In genomic region chr17:5770556-5771270, GRCh38 we compare ENCODE assay signal across 22 cellular contexts.
DNase-seq lines count a peak whose midpoint lies in the region; ATAC-seq, FAIRE-seq and TF ChIP-seq lines count a peak whose summit lies in the region.
"Had no signal": no experiment of that assay in that cellular context is flagged by ENCODE, and none has a peak within 500 bp of the region (broad histone marks: within the 10 kb centered on the region; RNA-seq: fewer than 3 reads in every experiment).

No MANE protein-coding gene starts in this region.

- H3K4me1 Mint-ChIP-seq in WTC11 = no peaks in the 10 kb centered on the region
- no peaks in the 10 kb centered on the region for H3K4me1 Mint-ChIP-seq in CD4-positive, alpha-beta memory T cell

- H3K27me3 ChIP-seq in smooth muscle cell (ENCODE audit: low read depth) (peaks cover 47% of the 10 kb centered on the region), HepG2 (ENCODE audit: control insufficient read depth in 1 of 2, insufficient read depth in 2 of 2, low read length in 2 of 2) (no peaks in the 10 kb centered on the region)
- no peaks in the 10 kb centered on the region for H3K27me3 ChIP-seq in CD4-positive, alpha-beta memory T cell (ENCODE audit: insufficient read depth, low read length)

- no peak overlapping the region for H3K27ac Mint-ChIP-seq in WTC11
- H3K27ac Mint-ChIP-seq in CD4-positive, alpha-beta memory T cell = no peak overlapping the region
- H3K27ac Mint-ChIP-seq: activated CD8-positive, alpha-beta T cell treated with anti-CD3 and anti-CD28 coated beads for 36 hours; activated naive CD4-positive, alpha-beta T cell treated with anti-CD3 and anti-CD28 coated beads for 36 hours; effector memory CD8-positive, alpha-beta T cell; natural killer cell treated with Interleukin-12 subunit alpha and Interleukin-12 subunit beta and Interleukin-15 and Interleukin-18, amount 100 ng/mL, for 72 hours had no signal

- no peaks in the 10 kb centered on the region for H3K9me3 Mint-ChIP-seq in WTC11
- peaks cover 0 to 3% (median 0%) of the 10 kb centered on the region in 8 donors for H3K9me3 Mint-ChIP-seq in CD4-positive, alpha-beta memory T cell
- H3K9me3 Mint-ChIP-seq: activated CD8-positive, alpha-beta T cell treated with anti-CD3 and anti-CD28 coated beads for 36 hours; activated naive CD4-positive, alpha-beta T cell treated with anti-CD3 and anti-CD28 coated beads for 36 hours; activated T-cell treated with anti-CD3 and anti-CD28 coated beads, Interleukin-2, amount 50 U/mL, for 4 hours; effector memory CD8-positive, alpha-beta T cell; natural killer cell treated with Interleukin-12 subunit alpha and Interleukin-12 subunit beta and Interleukin-15 and Interleukin-18, amount 100 ng/mL, for 72 hours had no signal

- TF ChIP-seq POLR2A in HepG2 (IDR thresholded peaks at IDR 0.05; ENCODE audit: insufficient read depth in 1 of 2, low read depth in 2 of 2, low read length in 2 of 2) = no peak

- TF ChIP-seq RAD21 in HepG2 (CRISPR knock-in tag; IDR thresholded peaks at IDR 0.05) = no peak

- no peaks in the 10 kb centered on the region for H3K79me2 ChIP-seq in smooth muscle cell (ENCODE audit: low read depth)
- no peaks in the 10 kb centered on the region for H3K79me2 ChIP-seq in HepG2 (ENCODE audit: insufficient read depth, low read length)

- H3K9ac ChIP-seq in smooth muscle cell (ENCODE audit: low read depth) (no peak overlapping the region), HepG2 (ENCODE audit: insufficient read depth, low read depth, low read length) (no peak overlapping the region)
- H3K9ac ChIP-seq: KMS-11 had no signal

- FAIRE-seq in HepG2 (lab: Jason Lieb, UNC) = no peak
- FAIRE-seq: A204.1, keratinocyte had no signal

- peaks cover 6% of the 10 kb centered on the region for H3K4me1 ChIP-seq in smooth muscle cell (ENCODE audit: low read depth)
- H3K4me1 ChIP-seq in CD4-positive, alpha-beta memory T cell (ENCODE audit: insufficient read depth, low read length) = no peaks in the 10 kb centered on the region
- peaks cover 11% of the 10 kb centered on the region; the same call in 1 of the 2 replicates for H3K4me1 ChIP-seq in HepG2 (ENCODE audit: insufficient read depth, low read length)

- peak overlapping the region; percentile 59 for H3K4me2 ChIP-seq in smooth muscle cell
- H3K4me2 ChIP-seq in HepG2 (ENCODE audit: low read depth, low read length) = no peak overlapping the region
- H3K4me2 ChIP-seq: KMS-11 had no signal

- TF ChIP-seq EP300 in HepG2 (IDR thresholded peaks at IDR 0.05; ENCODE audit: low read depth in 2 of 2, low read length in 2 of 2) = no peak
- no peak for TF ChIP-seq EP300 in HepG2 (CRISPR knock-in tag; IDR thresholded peaks at IDR 0.05; ENCODE audit: borderline replicate concordance)

- ATAC-seq in WTC11 = peak; percentile 28; the same call in 1 of the 2 replicates
- no peak for ATAC-seq in HepG2
- ATAC-seq: activated CD8-positive, alpha-beta T cell treated with anti-CD3 and anti-CD28 coated beads for 36 hours; activated T-cell treated with anti-CD3 and anti-CD28 coated beads, Interleukin-2, amount 50 U/mL, for 4 hours; effector memory CD8-positive, alpha-beta T cell; natural killer cell treated with Interleukin-12 subunit alpha and Interleukin-12 subunit beta and Interleukin-15 and Interleukin-18, amount 100 ng/mL, for 72 hours; PC-3 had no signal

- peak overlapping the region; percentile 18 for H3K4me3 ChIP-seq in smooth muscle cell
- H3K4me3 ChIP-seq in CD4-positive, alpha-beta memory T cell (ENCODE audit: low read length in 2 of 2) = no peak overlapping the region
- H3K4me3 ChIP-seq in HepG2 (replicated peaks in 1 of 3; ENCODE audit: insufficient read depth in 1 of 3, low read depth in 2 of 3, low read length in 3 of 3) = no peak overlapping the region

- no peaks in the 10 kb centered on the region for H3F3A ChIP-seq in smooth muscle cell (ENCODE audit: low read depth)

- H3K27ac ChIP-seq in smooth muscle cell (ENCODE audit: low read depth) = no peak overlapping the region
- no peak overlapping the region for H3K27ac ChIP-seq in CD4-positive, alpha-beta memory T cell (ENCODE audit: low read depth, low read length)
- no peak overlapping the region for H3K27ac ChIP-seq in HepG2 (ENCODE audit: extremely low read length, insufficient read depth, low read length)
- H3K27ac ChIP-seq: KMS-11, VCaP had no signal

- no TSS peak for BruUV-seq in HepG2 (replicated peaks; lab: Mats Ljungman, UMichigan)

- intact Hi-C loops in CD4-positive, alpha-beta memory T cell (cut with micrococcal nuclease) = no loop called here
- intact Hi-C loops in HepG2 (cut with micrococcal nuclease; ENCODE audit: unreplicated experiment) = no loop called here

- no peaks in the 10 kb centered on the region for H3K36me3 Mint-ChIP-seq in WTC11
- no peaks in the 10 kb centered on the region for H3K36me3 Mint-ChIP-seq in CD4-positive, alpha-beta memory T cell
- H3K36me3 Mint-ChIP-seq: natural killer cell treated with Interleukin-12 subunit alpha and Interleukin-12 subunit beta and Interleukin-15 and Interleukin-18, amount 100 ng/mL, for 72 hours had no signal

- 24% methylated on average over 14 of the region's 17 CpGs for WGBS in smooth muscle cell (ENCODE audit: low lambda C conversion rate)
- WGBS in HepG2 (ENCODE audit: low lambda C conversion rate) = 70% methylated on average over 9 of the region's 17 CpGs

- POLR2A ChIA-PET in WTC11 (lab: Charles Lee) = no interaction called here
- POLR2A ChIA-PET in CD4-positive, alpha-beta memory T cell (lab: Charles Lee; ENCODE audit: partially characterized antibody) = no interaction called here
- POLR2A ChIA-PET in HepG2 (lab: Yijun Ruan, JAX) = no interaction called here

- peaks cover 7% of the 10 kb centered on the region for H3K27me3 Mint-ChIP-seq in WTC11 (ENCODE audit: low read depth)
- peaks cover 19 to 22% of the 10 kb centered on the region in 2 donors for H3K27me3 Mint-ChIP-seq in CD4-positive, alpha-beta memory T cell

- H3K36me3 ChIP-seq in smooth muscle cell (ENCODE audit: low read depth) = no peaks in the 10 kb centered on the region
- no peaks in the 10 kb centered on the region for H3K36me3 ChIP-seq in CD4-positive, alpha-beta memory T cell (ENCODE audit: insufficient read depth, low read length)
- H3K36me3 ChIP-seq in HepG2 (replicated peaks in 1 of 2; ENCODE audit: control insufficient read depth in 1 of 2, insufficient read depth in 2 of 2, low read length in 2 of 2) = no peaks in the 10 kb centered on the region

- H3K9me3 ChIP-seq in smooth muscle cell (replicated peaks; ENCODE audit: low read depth) (no peaks in the 10 kb centered on the region), HepG2 (ENCODE audit: low read length) (no peaks in the 10 kb centered on the region)
- no peaks in the 10 kb centered on the region for H3K9me3 ChIP-seq in CD4-positive, alpha-beta memory T cell (ENCODE audit: control insufficient read depth in 1 of 2, low read length in 2 of 2)

- H2AFZ ChIP-seq in smooth muscle cell (ENCODE audit: low read depth) (no peak overlapping the region), HepG2 (ENCODE audit: low read length) (no peak overlapping the region)

- no peak overlapping the region for H3K4me3 Mint-ChIP-seq in WTC11
- no peak overlapping the region for H3K4me3 Mint-ChIP-seq in CD4-positive, alpha-beta memory T cell
- H3K4me3 Mint-ChIP-seq: activated CD8-positive, alpha-beta T cell treated with anti-CD3 and anti-CD28 coated beads for 36 hours; activated naive CD4-positive, alpha-beta T cell treated with anti-CD3 and anti-CD28 coated beads for 36 hours; activated T-cell treated with anti-CD3 and anti-CD28 coated beads, Interleukin-2, amount 50 U/mL, for 4 hours; effector memory CD8-positive, alpha-beta T cell; natural killer cell treated with Interleukin-12 subunit alpha and Interleukin-12 subunit beta and Interleukin-15 and Interleukin-18, amount 100 ng/mL, for 72 hours had no signal

- peak; percentile 3 for DNase-seq in NCI-H2227 treated with DMSO at 0.1 percent for 48 hours (lab: John Stamatoyannopoulos, UW)
- no peak for DNase-seq in NCI-H2227 (lab: John Stamatoyannopoulos, UW; ENCODE audit: unreplicated experiment)
- peak; percentile 41 for DNase-seq in WTC11 (ENCODE audit: low spot score)
- DNase-seq in kidney glomerular epithelial cell (lab: John Stamatoyannopoulos, UW) = peak; percentile 23
- DNase-seq in smooth muscle cell (lab: John Stamatoyannopoulos, UW; ENCODE audit: unreplicated experiment) = no peak
- no peak for DNase-seq in CD4-positive, alpha-beta memory T cell
- DNase-seq in hypothalamus (lab: John Stamatoyannopoulos, UW) = no peak
- DNase-seq in HepG2 (ENCODE audit: low spot score) = no peak
- DNase-seq: activated CD8-positive, alpha-beta T cell treated with anti-CD3 and anti-CD28 coated beads for 36 hours; activated naive CD4-positive, alpha-beta T cell treated with anti-CD3 and anti-CD28 coated beads for 36 hours; activated T-cell treated with anti-CD3 and anti-CD28 coated beads, Interleukin-2, amount 50 U/mL, for 4 hours; cerebellar nuclear complex; effector memory CD8-positive, alpha-beta T cell; head of caudate nucleus; PC-3; substantia nigra; T-helper 2 cell had no signal

- TF ChIP-seq CTCF in WTC11 (IDR thresholded peaks at IDR 0.05) = no peak
- no peak for TF ChIP-seq CTCF in smooth muscle cell (IDR thresholded peaks at IDR 0.05; ENCODE audit: borderline replicate concordance, insufficient read depth, poor library complexity, severe bottlenecking)
- TF ChIP-seq CTCF in HepG2 (CRISPR knock-in tag; IDR thresholded peaks at IDR 0.05) = no peak

- in situ Hi-C loops in HepG2 (cut with HindIII; ENCODE audit: extremely low pct_ligation_motif_present, low pct_unique_long_range_greater_than_20kb) = no loop called here

- CTCF ChIA-PET in WTC11 (lab: Charles Lee) (interaction anchor here (1.3 to 3.3 kb wide), 3 partner anchors 23 to 298 kb away, joined by 3 to 12 read pairs (median 4); no protein-coding TSS in a partner anchor), HepG2 (lab: Yijun Ruan, JAX; ENCODE audit: low intra/inter-chr PET ratio, low total read pairs) (no interaction called here)
- CTCF ChIA-PET in CD4-positive, alpha-beta memory T cell (lab: Charles Lee; ENCODE audit: partially characterized antibody) = no interaction called here

- H4K20me1 ChIP-seq in smooth muscle cell (ENCODE audit: low read depth) (no peaks in the 10 kb centered on the region), HepG2 (ENCODE audit: insufficient read depth, low read length) (no peaks in the 10 kb centered on the region)

TF ChIP-seq in HepG2, 621 proteins besides CTCF, POLR2A, EP300 and RAD21:
- no peak for TF ChIP-seq ATF7 (IDR thresholded peaks at IDR 0.05)
- no peak for TF ChIP-seq ATF7 (CRISPR knock-in tag; IDR thresholded peaks at IDR 0.05)
- no peak for TF ChIP-seq ZMAT3 (CRISPR knock-in tag; conservative IDR thresholded peaks at IDR 0.05)
- no peak for TF ChIP-seq SALL2 (CRISPR knock-in tag; IDR thresholded peaks at IDR 0.05)
- no peak for TF ChIP-seq NKX3-1 (CRISPR knock-in tag; IDR thresholded peaks at IDR 0.05)
- no peak for TF ChIP-seq NFE2L1 (CRISPR knock-in tag; IDR thresholded peaks at IDR 0.05; ENCODE audit: borderline replicate concordance)
- no peak for TF ChIP-seq AKAP8 (CRISPR knock-in tag; IDR thresholded peaks at IDR 0.05)
- no peak for TF ChIP-seq ZNF670 (CRISPR knock-in tag; IDR thresholded peaks at IDR 0.05; ENCODE audit: borderline replicate concordance)
- no peak for TF ChIP-seq PHF21A (CRISPR knock-in tag; IDR thresholded peaks at IDR 0.05)

Comparison
In these comparisons a context has a peak if more than half of its experiments do, and no peak if none do; other contexts are left out.
1. DNase-seq: peak in NCI-H2227 treated with DMSO at 0.1 percent for 48 hours (single experiment), WTC11 (single experiment) and kidney glomerular epithelial cell (single experiment); none in NCI-H2227 (single experiment), smooth muscle cell (single experiment), CD4-positive, alpha-beta memory T cell (0 of 5), hypothalamus (0 of 51) and HepG2 (single experiment).